2 cellular contexts compared by ENCODE assay signal in the genomic region with DNA sequence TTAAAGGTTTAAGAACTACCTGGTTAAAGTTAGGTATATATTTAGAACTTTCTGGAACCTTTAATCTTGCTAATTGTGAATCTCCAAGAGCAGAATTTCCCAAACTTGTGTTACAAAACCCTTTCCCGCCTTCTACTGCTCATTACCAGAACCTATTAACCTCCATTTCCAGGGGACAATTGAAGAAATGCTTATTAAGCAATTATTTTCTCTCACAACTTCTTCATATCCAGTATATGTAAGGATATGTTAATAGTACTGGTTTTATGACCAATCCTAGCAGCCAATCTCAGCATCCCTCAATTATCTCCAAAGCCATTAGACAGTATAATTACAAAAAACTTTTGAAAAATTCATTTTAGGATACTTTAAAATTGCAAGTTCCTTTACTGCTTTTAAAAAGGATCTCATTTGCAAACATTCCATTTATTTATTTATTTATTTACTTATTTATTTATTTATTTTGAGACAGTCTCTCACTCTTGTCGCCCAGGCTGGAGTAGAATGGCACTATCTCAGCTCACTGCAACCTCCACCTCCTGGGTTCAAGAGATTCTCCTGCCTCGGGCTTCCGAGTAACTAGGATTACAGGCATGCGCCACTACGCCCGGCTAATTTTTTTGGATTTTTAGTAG.
TF ChIP-seq lines count a peak whose summit lies in the region.

No MANE protein-coding gene starts in this region.

TF ChIP-seq in HepG2, 621 proteins besides CTCF, POLR2A, EP300 and RAD21:
- TF ChIP-seq PPARG (CRISPR knock-in tag; conservative IDR thresholded peaks at IDR 0.05) (no peak), ZNF724P (CRISPR knock-in tag; IDR thresholded peaks at IDR 0.05; ENCODE audit: borderline replicate concordance) (no peak), IRX3 (CRISPR knock-in tag; IDR thresholded peaks at IDR 0.05; ENCODE audit: borderline replicate concordance, low read depth) (no peak), SSRP1 (CRISPR knock-in tag; IDR thresholded peaks at IDR 0.05) (no peak), SAFB2 (CRISPR knock-in tag; IDR thresholded peaks at IDR 0.05; ENCODE audit: borderline replicate concordance, low read depth) (no peak), MAFF (IDR thresholded peaks at IDR 0.05; ENCODE audit: low read depth, low read length) (peak; percentile 95), IKZF4 (CRISPR knock-in tag; IDR thresholded peaks at IDR 0.05; ENCODE audit: borderline replicate concordance, low read depth, not compliant biosample characterization) (no peak), JUND (CRISPR knock-in tag; IDR thresholded peaks at IDR 0.05) (no peak), MAFK (conservative IDR thresholded peaks at IDR 0.05 in 1 of 2, IDR thresholded peaks at IDR 0.05 in 1 of 2; ENCODE audit: low read length in 2 of 2) (peak; percentile 96 to 97)
- TF ChIP-seq, protein P1, sequence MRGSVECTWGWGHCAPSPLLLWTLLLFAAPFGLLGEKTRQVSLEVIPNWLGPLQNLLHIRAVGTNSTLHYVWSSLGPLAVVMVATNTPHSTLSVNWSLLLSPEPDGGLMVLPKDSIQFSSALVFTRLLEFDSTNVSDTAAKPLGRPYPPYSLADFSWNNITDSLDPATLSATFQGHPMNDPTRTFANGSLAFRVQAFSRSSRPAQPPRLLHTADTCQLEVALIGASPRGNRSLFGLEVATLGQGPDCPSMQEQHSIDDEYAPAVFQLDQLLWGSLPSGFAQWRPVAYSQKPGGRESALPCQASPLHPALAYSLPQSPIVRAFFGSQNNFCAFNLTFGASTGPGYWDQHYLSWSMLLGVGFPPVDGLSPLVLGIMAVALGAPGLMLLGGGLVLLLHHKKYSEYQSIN (CRISPR knock-in tag; IDR thresholded peaks at IDR 0.05; ENCODE audit: borderline replicate concordance): no peak
- TF ChIP-seq, protein P2, sequence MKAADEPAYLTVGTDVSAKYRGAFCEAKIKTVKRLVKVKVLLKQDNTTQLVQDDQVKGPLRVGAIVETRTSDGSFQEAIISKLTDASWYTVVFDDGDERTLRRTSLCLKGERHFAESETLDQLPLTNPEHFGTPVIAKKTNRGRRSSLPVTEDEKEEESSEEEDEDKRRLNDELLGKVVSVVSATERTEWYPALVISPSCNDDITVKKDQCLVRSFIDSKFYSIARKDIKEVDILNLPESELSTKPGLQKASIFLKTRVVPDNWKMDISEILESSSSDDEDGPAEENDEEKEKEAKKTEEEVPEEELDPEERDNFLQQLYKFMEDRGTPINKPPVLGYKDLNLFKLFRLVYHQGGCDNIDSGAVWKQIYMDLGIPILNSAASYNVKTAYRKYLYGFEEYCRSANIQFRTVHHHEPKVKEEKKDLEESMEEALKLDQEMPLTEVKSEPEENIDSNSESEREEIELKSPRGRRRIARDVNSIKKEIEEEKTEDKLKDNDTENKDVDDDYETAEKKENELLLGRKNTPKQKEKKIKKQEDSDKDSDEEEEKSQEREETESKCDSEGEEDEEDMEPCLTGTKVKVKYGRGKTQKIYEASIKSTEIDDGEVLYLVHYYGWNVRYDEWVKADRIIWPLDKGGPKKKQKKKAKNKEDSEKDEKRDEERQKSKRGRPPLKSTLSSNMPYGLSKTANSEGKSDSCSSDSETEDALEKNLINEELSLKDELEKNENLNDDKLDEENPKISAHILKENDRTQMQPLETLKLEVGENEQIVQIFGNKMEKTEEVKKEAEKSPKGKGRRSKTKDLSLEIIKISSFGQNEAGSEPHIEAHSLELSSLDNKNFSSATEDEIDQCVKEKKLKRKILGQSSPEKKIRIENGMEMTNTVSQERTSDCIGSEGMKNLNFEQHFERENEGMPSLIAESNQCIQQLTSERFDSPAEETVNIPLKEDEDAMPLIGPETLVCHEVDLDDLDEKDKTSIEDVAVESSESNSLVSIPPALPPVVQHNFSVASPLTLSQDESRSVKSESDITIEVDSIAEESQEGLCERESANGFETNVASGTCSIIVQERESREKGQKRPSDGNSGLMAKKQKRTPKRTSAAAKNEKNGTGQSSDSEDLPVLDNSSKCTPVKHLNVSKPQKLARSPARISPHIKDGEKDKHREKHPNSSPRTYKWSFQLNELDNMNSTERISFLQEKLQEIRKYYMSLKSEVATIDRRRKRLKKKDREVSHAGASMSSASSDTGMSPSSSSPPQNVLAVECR (CRISPR knock-in tag; IDR thresholded peaks at IDR 0.05; ENCODE audit: borderline replicate concordance): no peak
- TF ChIP-seq, protein P3, sequence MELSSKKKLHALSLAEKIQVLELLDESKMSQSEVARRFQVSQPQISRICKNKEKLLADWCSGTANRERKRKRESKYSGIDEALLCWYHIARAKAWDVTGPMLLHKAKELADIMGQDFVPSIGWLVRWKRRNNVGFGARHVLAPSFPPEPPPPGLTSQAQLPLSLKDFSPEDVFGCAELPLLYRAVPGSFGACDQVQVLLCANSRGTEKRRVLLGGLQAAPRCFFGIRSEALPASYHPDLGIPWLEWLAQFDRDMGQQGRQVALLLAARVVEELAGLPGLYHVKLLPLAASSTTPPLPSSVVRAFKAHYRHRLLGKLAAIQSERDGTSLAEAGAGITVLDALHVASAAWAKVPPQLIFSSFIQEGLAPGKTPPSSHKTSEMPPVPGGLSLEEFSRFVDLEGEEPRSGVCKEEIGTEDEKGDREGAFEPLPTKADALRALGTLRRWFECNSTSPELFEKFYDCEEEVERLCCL (CRISPR knock-in tag; IDR thresholded peaks at IDR 0.05; ENCODE audit: borderline replicate concordance): no peak
- TF ChIP-seq, protein P4, sequence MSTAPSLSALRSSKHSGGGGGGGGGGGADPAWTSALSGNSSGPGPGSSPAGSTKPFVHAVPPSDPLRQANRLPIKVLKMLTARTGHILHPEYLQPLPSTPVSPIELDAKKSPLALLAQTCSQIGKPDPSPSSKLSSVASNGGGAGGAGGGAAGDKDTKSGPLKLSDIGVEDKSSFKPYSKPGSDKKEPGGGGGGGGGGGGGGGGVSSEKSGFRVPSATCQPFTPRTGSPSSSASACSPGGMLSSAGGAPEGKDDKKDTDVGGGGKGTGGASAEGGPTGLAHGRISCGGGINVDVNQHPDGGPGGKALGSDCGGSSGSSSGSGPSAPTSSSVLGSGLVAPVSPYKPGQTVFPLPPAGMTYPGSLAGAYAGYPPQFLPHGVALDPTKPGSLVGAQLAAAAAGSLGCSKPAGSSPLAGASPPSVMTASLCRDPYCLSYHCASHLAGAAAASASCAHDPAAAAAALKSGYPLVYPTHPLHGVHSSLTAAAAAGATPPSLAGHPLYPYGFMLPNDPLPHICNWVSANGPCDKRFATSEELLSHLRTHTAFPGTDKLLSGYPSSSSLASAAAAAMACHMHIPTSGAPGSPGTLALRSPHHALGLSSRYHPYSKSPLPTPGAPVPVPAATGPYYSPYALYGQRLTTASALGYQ (CRISPR knock-in tag; IDR thresholded peaks at IDR 0.05): no peak

TF ChIP-seq in GM12878, 131 proteins besides CTCF, POLR2A, EP300 and RAD21:
- TF ChIP-seq EED (IDR thresholded peaks at IDR 0.05; ENCODE audit: low read depth): no peak
- no peak for TF ChIP-seq RBBP5 (conservative IDR thresholded peaks at IDR 0.05)
- no peak for TF ChIP-seq ETV6 (conservative IDR thresholded peaks at IDR 0.05 in 1 of 2, IDR thresholded peaks at IDR 0.05 in 1 of 2; ENCODE audit: borderline replicate concordance in 1 of 2, low read depth in 1 of 2)
- no peak for TF ChIP-seq POU2F2 (IDR thresholded peaks at IDR 0.05; ENCODE audit: borderline replicate concordance, low read depth, low read length)
- no peak for TF ChIP-seq MTA2 (IDR thresholded peaks at IDR 0.05; ENCODE audit: low read depth)
- TF ChIP-seq USF2 (IDR thresholded peaks at IDR 0.05; ENCODE audit: borderline replicate concordance, low read depth, low read length): no peak
- TF ChIP-seq JUNB (IDR thresholded peaks at IDR 0.05): no peak
- TF ChIP-seq SIN3A (IDR thresholded peaks at IDR 0.05; ENCODE audit: low read depth, low read length): no peak
- no peak for TF ChIP-seq SMAD1 (IDR thresholded peaks at IDR 0.05; ENCODE audit: low read depth, partially characterized antibody)
- TF ChIP-seq TCF12 (IDR thresholded peaks at IDR 0.05; ENCODE audit: low read depth, low read length): no peak
- no peak for TF ChIP-seq BHLHE40 (IDR thresholded peaks at IDR 0.05; ENCODE audit: borderline replicate concordance in 1 of 2, low read depth in 2 of 2, low read length in 1 of 2)
- TF ChIP-seq NR2F1 (conservative IDR thresholded peaks at IDR 0.05): no peak
- TF ChIP-seq CHD1 (IDR thresholded peaks at IDR 0.05; ENCODE audit: low read depth, low read length): no peak
- TF ChIP-seq, protein P5, sequence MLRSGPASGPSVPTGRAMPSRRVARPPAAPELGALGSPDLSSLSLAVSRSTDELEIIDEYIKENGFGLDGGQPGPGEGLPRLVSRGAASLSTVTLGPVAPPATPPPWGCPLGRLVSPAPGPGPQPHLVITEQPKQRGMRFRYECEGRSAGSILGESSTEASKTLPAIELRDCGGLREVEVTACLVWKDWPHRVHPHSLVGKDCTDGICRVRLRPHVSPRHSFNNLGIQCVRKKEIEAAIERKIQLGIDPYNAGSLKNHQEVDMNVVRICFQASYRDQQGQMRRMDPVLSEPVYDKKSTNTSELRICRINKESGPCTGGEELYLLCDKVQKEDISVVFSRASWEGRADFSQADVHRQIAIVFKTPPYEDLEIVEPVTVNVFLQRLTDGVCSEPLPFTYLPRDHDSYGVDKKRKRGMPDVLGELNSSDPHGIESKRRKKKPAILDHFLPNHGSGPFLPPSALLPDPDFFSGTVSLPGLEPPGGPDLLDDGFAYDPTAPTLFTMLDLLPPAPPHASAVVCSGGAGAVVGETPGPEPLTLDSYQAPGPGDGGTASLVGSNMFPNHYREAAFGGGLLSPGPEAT (IDR thresholded peaks at IDR 0.05; ENCODE audit: low read depth): no peak
- no peak for TF ChIP-seq BCL11A (IDR thresholded peaks at IDR 0.05; ENCODE audit: low read depth, low read length)
- no peak for TF ChIP-seq CREM (IDR thresholded peaks at IDR 0.05; ENCODE audit: low read depth)
- TF ChIP-seq RCOR1 (conservative IDR thresholded peaks at IDR 0.05; ENCODE audit: low read depth, low read length): no peak
- TF ChIP-seq HDAC6 (IDR thresholded peaks at IDR 0.05; ENCODE audit: unreplicated experiment): no peak
- TF ChIP-seq BACH1 (IDR thresholded peaks at IDR 0.05; ENCODE audit: borderline replicate concordance): no peak
